Comparison of ENCODE assay signal across 7 cellular contexts in the genomic region with DNA sequence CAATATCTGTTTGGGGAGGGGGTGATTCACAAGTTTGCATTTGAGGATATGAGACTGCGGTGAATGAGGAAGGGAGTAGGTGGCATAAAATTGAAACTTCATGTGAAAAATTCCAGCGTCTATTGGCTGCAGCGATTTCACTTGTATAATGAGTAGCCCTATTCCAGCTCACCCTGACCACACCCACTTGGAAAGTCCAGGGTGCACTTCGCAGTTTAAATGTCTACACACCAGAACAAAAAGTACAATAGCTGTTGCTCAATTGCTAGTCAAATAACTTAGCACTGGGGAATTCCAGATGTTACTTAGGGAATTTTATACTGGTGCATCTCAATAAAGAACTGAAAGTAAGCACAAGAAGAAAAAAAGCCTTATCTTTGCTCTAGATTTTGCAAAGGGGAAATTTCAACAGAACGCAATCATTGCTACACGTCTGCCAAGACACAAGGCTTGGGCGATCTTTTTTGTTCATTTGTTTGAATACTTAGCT. TPM values are rescaled to one million over a fixed set of nuclear protein-coding genes. Genes with fewer than 3 reads are reported as not detected.
DNase-seq lines count a peak whose midpoint lies in the region; ATAC-seq and TF ChIP-seq lines count a peak whose summit lies in the region.

No MANE protein-coding gene starts in this region.

- WGBS in esophagus muscularis mucosa: 14% methylated on average over 7 of the region's 7 CpGs
- 1 to 12% methylated on average over 7 of the region's 7 CpGs for WGBS in sigmoid colon, 2 donors
- WGBS in mesendoderm (ENCODE audit: extremely low coverage, insufficient coverage, low lambda C conversion rate): no CpG with 5 or more reads among the region's 7 CpGs

- TF ChIP-seq CTCF in esophagus muscularis mucosa (IDR thresholded peaks at IDR 0.05) (no peak), sigmoid colon (IDR thresholded peaks at IDR 0.05) (no peak)

- peak overlapping the region; percentile 71 to 94 (median 92) for H3K27ac ChIP-seq in esophagus muscularis mucosa (replicated peaks in 1 of 4)
- H3K27ac ChIP-seq in sigmoid colon: peak overlapping the region; percentile 67 to 97 (median 85)
- H3K27ac ChIP-seq in mesendoderm (ENCODE audit: low read depth, low read length): no peak overlapping the region

- H3K36me3 ChIP-seq in esophagus muscularis mucosa (peaks cover 36 to 51% (median 39%) of the 10 kb centered on the region in 4 donors), sigmoid colon (peaks cover 35 to 48% (median 37%) of the 10 kb centered on the region in 4 donors), mesendoderm (ENCODE audit: control insufficient read depth, insufficient read depth, low read length) (no peaks in the 10 kb centered on the region)

- H3K4me3 ChIP-seq in esophagus muscularis mucosa (peak overlapping the region; percentile 24 to 41 (median 29)), sigmoid colon (peak overlapping the region in 3 of 4 donors; percentile 16 to 29 (median 20)), mesendoderm (ENCODE audit: low read length) (no peak overlapping the region)

- peak; percentile 89 for DNase-seq in activated CD4-positive, alpha-beta T cell treated with anti-CD3 and anti-CD28 coated beads for 48 hours
- DNase-seq in esophagus muscularis mucosa (ENCODE audit: extremely low spot score): no peak
- peak; percentile 93 for DNase-seq in sigmoid colon
- no peak for DNase-seq in mesendoderm
- DNase-seq in retina: no peak

- H3K27me3 ChIP-seq in esophagus muscularis mucosa: no peaks in the 10 kb centered on the region
- H3K27me3 ChIP-seq in sigmoid colon: no peaks in the 10 kb centered on the region
- H3K27me3 ChIP-seq in mesendoderm (ENCODE audit: insufficient read depth, low read length, poor library complexity): no peaks in the 10 kb centered on the region

- no peak overlapping the region for H2AK5ac ChIP-seq in mesendoderm (ENCODE audit: low read length)

- no peak overlapping the region for H3K23ac ChIP-seq in mesendoderm (ENCODE audit: low read length)

- H3K56ac ChIP-seq in mesendoderm (ENCODE audit: low read length): no peak overlapping the region

- TF ChIP-seq EP300 in esophagus muscularis mucosa (IDR thresholded peaks at IDR 0.05): peak; percentile 27
- TF ChIP-seq EP300 in sigmoid colon (IDR thresholded peaks at IDR 0.05): peak in 2 of 4 donors; percentile 83 to 85

- H2BK120ac ChIP-seq in mesendoderm (ENCODE audit: low read depth, low read length): no peak overlapping the region

- H3K79me2 ChIP-seq in mesendoderm (ENCODE audit: control insufficient read depth, insufficient read depth, low read length): no peaks in the 10 kb centered on the region

- ATAC-seq in GM19035 (IDR thresholded peaks at IDR 0.05; ENCODE audit: unreplicated experiment): peak; percentile 46
- peak; percentile 41 for ATAC-seq in HG03460 (IDR thresholded peaks at IDR 0.05; ENCODE audit: unreplicated experiment)

- H3K4ac ChIP-seq in mesendoderm (ENCODE audit: low read depth, low read length): no peak overlapping the region

- no peak overlapping the region for H3K9ac ChIP-seq in mesendoderm (ENCODE audit: low read length)

- no peak overlapping the region for H4K8ac ChIP-seq in mesendoderm (ENCODE audit: low read depth, low read length)

- intact Hi-C loops in esophagus muscularis mucosa (cut with DNase I): no loop called here
- intact Hi-C loops in sigmoid colon (cut with DNase I): loop anchor here (10.0 kb wide), 2 partner anchors 231 to 659 kb away; partner anchors contain the start of genes IFNGR1 and PERP

- H3K9me3 ChIP-seq in esophagus muscularis mucosa: no peaks in the 10 kb centered on the region
- H3K9me3 ChIP-seq in sigmoid colon: no peaks in the 10 kb centered on the region

- H2BK5ac ChIP-seq in mesendoderm (ENCODE audit: low read length): no peak overlapping the region

- no peak overlapping the region for H3K4me2 ChIP-seq in mesendoderm (ENCODE audit: low read length)

- H3K4me1 ChIP-seq in esophagus muscularis mucosa (peaks cover 22 to 73% (median 69%) of the 10 kb centered on the region in 4 donors), sigmoid colon (peaks cover 0 to 64% (median 52%) of the 10 kb centered on the region in 4 donors), mesendoderm (ENCODE audit: control insufficient read depth, low read depth, low read length) (no peaks in the 10 kb centered on the region)

- no peak overlapping the region for H2BK15ac ChIP-seq in mesendoderm (replicated peaks; ENCODE audit: low read depth)

- H3K18ac ChIP-seq in mesendoderm (ENCODE audit: low read length): no peak overlapping the region

- H4K5ac ChIP-seq in mesendoderm (ENCODE audit: low read length): no peak overlapping the region

- no peaks in the 10 kb centered on the region for H3K79me1 ChIP-seq in mesendoderm (ENCODE audit: low read length)

- TF ChIP-seq POLR2A in esophagus muscularis mucosa (IDR thresholded peaks at IDR 0.05; ENCODE audit: low read depth) (no peak), sigmoid colon (IDR thresholded peaks at IDR 0.05) (no peak)

RNA-seq across cellular contexts. Expression of gene TNFAIP3, which starts 6.3 kb away (rescaled TPM):
- total RNA-seq in esophagus muscularis mucosa: 10 to 100 TPM; 21.0 to 54.3 (median 29.8) TPM
- 10 to 100 TPM; 14.6 to 37.6 (median 21.0) TPM for total RNA-seq in sigmoid colon
- 10 to 100 TPM; 11.4 to 49.9 (median 18.7) TPM for polyA plus RNA-seq in sigmoid colon
- polyA plus RNA-seq in mesendoderm (2013, experiment 1 of 2): 1.4 TPM
- 1.1 TPM for polyA plus RNA-seq in mesendoderm (2013, experiment 2 of 2)

Comparison
In these comparisons a context has a peak if more than half of its experiments do, and no peak if none do; other contexts are left out.
1. DNase-seq: peak in activated CD4-positive, alpha-beta T cell treated with anti-CD3 and anti-CD28 coated beads for 48 hours (single experiment) and sigmoid colon (single experiment); none in esophagus muscularis mucosa (single experiment), mesendoderm (single experiment) and retina (single experiment).